In the genomic region with DNA sequence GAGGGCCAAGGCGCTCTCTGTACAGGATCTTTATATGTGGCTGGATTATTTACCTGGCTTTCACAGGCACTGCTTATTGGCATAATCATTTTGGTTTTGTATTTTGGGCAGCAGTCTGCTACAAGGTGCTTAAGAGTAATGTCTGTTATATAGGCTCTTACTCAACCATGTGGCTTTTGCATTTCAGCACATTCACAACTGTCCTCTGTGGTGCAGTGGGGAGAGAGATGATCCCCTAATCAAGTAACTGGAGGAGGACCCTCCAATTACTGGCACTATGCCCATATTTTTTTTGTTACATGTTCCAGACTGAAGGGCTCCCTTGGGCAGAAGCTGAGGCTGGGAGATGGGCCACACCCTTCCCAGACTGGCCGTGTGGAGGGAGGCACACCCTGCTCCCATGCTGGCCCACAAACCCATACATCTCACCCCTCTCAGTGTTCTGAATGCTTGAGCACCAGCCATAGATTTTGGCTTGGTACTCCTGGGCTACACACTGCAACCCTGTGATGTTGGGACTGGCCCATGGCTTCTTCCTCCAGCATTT, we compare ENCODE assay signal across 22 cellular contexts.
DNase-seq lines count a peak whose midpoint lies in the region; ATAC-seq and TF ChIP-seq lines count a peak whose summit lies in the region.
"Had no signal": no experiment of that assay in that cellular context is flagged by ENCODE, and none has a peak within 500 bp of the region (broad histone marks: within the 10 kb centered on the region; RNA-seq: fewer than 3 reads in every experiment).

No MANE protein-coding gene starts in this region.

- intact Hi-C loops in dorsolateral prefrontal cortex (cut with DNase I): no loop called here

- no peaks in the 10 kb centered on the region for H3K27me3 Mint-ChIP-seq in endothelial cell (ENCODE audit: unreplicated experiment)

- H3K4me3 Mint-ChIP-seq in endothelial cell (ENCODE audit: unreplicated experiment): no peak overlapping the region
- H3K4me3 Mint-ChIP-seq: nephron progenitor cell had no signal

- H3K9me3 Mint-ChIP-seq in endothelial cell (ENCODE audit: unreplicated experiment): no peaks in the 10 kb centered on the region
- H3K9me3 Mint-ChIP-seq: activated naive CD4-positive, alpha-beta T cell treated with anti-CD3 and anti-CD28 coated beads, Interleukin-2, amount 50 U/mL, for 72 hours; nephron progenitor cell had no signal

- H3K27ac ChIP-seq in subcutaneous abdominal adipose tissue (ENCODE audit: low read depth, low read length): no peak overlapping the region
- no peak overlapping the region for H3K27ac ChIP-seq in dorsolateral prefrontal cortex

- no peaks in the 10 kb centered on the region for H3K36me3 Mint-ChIP-seq in endothelial cell (ENCODE audit: low read depth, unreplicated experiment)
- H3K36me3 Mint-ChIP-seq: activated naive CD4-positive, alpha-beta T cell treated with anti-CD3 and anti-CD28 coated beads, Interleukin-2, amount 50 U/mL, for 72 hours had no signal

- H3K4me3 ChIP-seq in subcutaneous abdominal adipose tissue (ENCODE audit: low read depth in 1 of 5, low read length in 5 of 5) (peak overlapping the region; percentile 3 to 64 (median 47)), dorsolateral prefrontal cortex (no peak overlapping the region)

- peaks cover 0 to 2% (median 0%) of the 10 kb centered on the region in 5 donors for H3K9me3 ChIP-seq in subcutaneous abdominal adipose tissue (ENCODE audit: control insufficient read depth in 5 of 5, low read length in 5 of 5)

- H3K9ac ChIP-seq in subcutaneous abdominal adipose tissue (ENCODE audit: low read length in 5 of 5): no peak overlapping the region

- no peaks in the 10 kb centered on the region for H3K36me3 ChIP-seq in subcutaneous abdominal adipose tissue (ENCODE audit: control insufficient read depth in 5 of 5, insufficient read depth in 5 of 5, low read length in 5 of 5)

- peaks cover 3 to 38% (median 20%) of the 10 kb centered on the region in 5 donors for H3K4me1 ChIP-seq in subcutaneous abdominal adipose tissue (ENCODE audit: control insufficient read depth in 5 of 5, insufficient read depth in 5 of 5, low read length in 5 of 5)

- H3K27me3 ChIP-seq in subcutaneous abdominal adipose tissue (ENCODE audit: control insufficient read depth in 5 of 5, insufficient read depth in 4 of 5, low read length in 5 of 5): no peaks in the 10 kb centered on the region
- no peaks in the 10 kb centered on the region for H3K27me3 ChIP-seq in dorsolateral prefrontal cortex

- H3K4me1 Mint-ChIP-seq in endothelial cell (ENCODE audit: unreplicated experiment): peaks cover 11% of the 10 kb centered on the region

- DNase-seq in NOMO-1 (lab: John Stamatoyannopoulos, UW; ENCODE audit: unreplicated experiment in 2 of 2) (peak; percentile 4 to 42), NOMO-1 treated with dmso at 0.1 percent for 144 hours (lab: John Stamatoyannopoulos, UW; ENCODE audit: unreplicated experiment) (no peak), MV-4-11 (lab: John Stamatoyannopoulos, UW) (peak; percentile 60), endothelial cell (ENCODE audit: low spot score) (no peak), dorsolateral prefrontal cortex (no peak)
- no peak for DNase-seq in activated T-cell treated with anti-CD3 and anti-CD28 coated beads, Interleukin-2, amount 50 U/mL, for 1 hour
- DNase-seq: activated CD4-positive, alpha-beta T cell treated with anti-CD3 and anti-CD28 coated beads, Interleukin-2, amount 50 U/mL, for 4 hours; activated CD4-positive, CD25-positive, alpha-beta regulatory T cell; anterior cingulate cortex; central memory CD4-positive, alpha-beta T cell; COR-L47; H7; Karpas-422; NCI-H1092; NCI-H2029; nephron progenitor cell; posterior cingulate gyrus; Right ventricle myocardium superior; substantia nigra had no signal

- ATAC-seq in GM19328 (IDR thresholded peaks at IDR 0.05; ENCODE audit: unreplicated experiment): no peak
- ATAC-seq: activated naive CD4-positive, alpha-beta T cell treated with anti-CD3 and anti-CD28 coated beads, Interleukin-2, amount 50 U/mL, for 72 hours had no signal

- TF ChIP-seq CTCF in endothelial cell (IDR thresholded peaks at IDR 0.05; ENCODE audit: unreplicated experiment) (no peak), dorsolateral prefrontal cortex (IDR thresholded peaks at IDR 0.05 in 54 of 56, conservative IDR thresholded peaks at IDR 0.05 in 2 of 56; ENCODE audit: low read depth in 1 of 56, partially characterized antibody in 56 of 56) (no peak)

- H3K27ac Mint-ChIP-seq in endothelial cell (ENCODE audit: unreplicated experiment): peak overlapping the region; percentile 58
- H3K27ac Mint-ChIP-seq: activated naive CD4-positive, alpha-beta T cell treated with anti-CD3 and anti-CD28 coated beads, Interleukin-2, amount 50 U/mL, for 72 hours; nephron progenitor cell had no signal

Comparison
In these comparisons a context has a peak if more than half of its experiments do, and no peak if none do; other contexts are left out.
1. DNase-seq: peak in NOMO-1 (2 of 2) and MV-4-11 (single experiment); none in NOMO-1 treated with dmso at 0.1 percent for 144 hours (single experiment), endothelial cell (single experiment), activated T-cell treated with anti-CD3 and anti-CD28 coated beads, Interleukin-2, amount 50 U/mL, for 1 hour (single experiment) and dorsolateral prefrontal cortex (0 of 10).
2. H3K4me3 ChIP-seq: peak in subcutaneous abdominal adipose tissue (5 of 5); none in dorsolateral prefrontal cortex (0 of 59).